1 cellular context compared by ENCODE assay signal in genomic region chr17:40113110-40113960, GRCh38.
TF ChIP-seq lines count a peak whose summit lies in the region.

No MANE protein-coding gene starts in this region.

TF ChIP-seq in A549, 52 proteins besides CTCF, POLR2A, EP300 and RAD21 (continued from another document):
- TF ChIP-seq CEBPB (IDR thresholded peaks at IDR 0.05) = peak in 1 of 2 experiments; percentile 30; a peak in 2 of 4 replicates
- no peak for TF ChIP-seq ELK1 (IDR thresholded peaks at IDR 0.05; ENCODE audit: low read depth, low read length)
- no peak for TF ChIP-seq ZC3H11A (IDR thresholded peaks at IDR 0.05)
- TF ChIP-seq NPAS2 (CRISPR knock-in tag; IDR thresholded peaks at IDR 0.05; ENCODE audit: borderline replicate concordance) = peak; percentile 80
- TF ChIP-seq RNF2 (IDR thresholded peaks at IDR 0.05; ENCODE audit: borderline replicate concordance, low read depth) = no peak
- TF ChIP-seq HOXB13 (CRISPR knock-in tag; IDR thresholded peaks at IDR 0.05; ENCODE audit: low read depth) = 0 out of 2 replicates have a peak, but pooled peaks have one; percentile 45
- TF ChIP-seq ZNF302 (CRISPR knock-in tag; IDR thresholded peaks at IDR 0.05) = peak; percentile 60; the same call in 1 of the 2 replicates
- no peak for TF ChIP-seq REST (IDR thresholded peaks at IDR 0.05)
- TF ChIP-seq NFE2L2 (conservative IDR thresholded peaks at IDR 0.05; ENCODE audit: low read length) = no peak
- TF ChIP-seq KDM1A (IDR thresholded peaks at IDR 0.05; ENCODE audit: low read depth) = no peak
- TF ChIP-seq CHD2 (IDR thresholded peaks at IDR 0.05; ENCODE audit: low read length, partially characterized antibody) = peak; percentile 28
- peak; percentile 93 for TF ChIP-seq E2F6 (IDR thresholded peaks at IDR 0.05; ENCODE audit: borderline replicate concordance, low read depth)
- no peak for TF ChIP-seq RCOR1 (IDR thresholded peaks at IDR 0.05; ENCODE audit: low read depth, low read length)
- TF ChIP-seq, protein P1, sequence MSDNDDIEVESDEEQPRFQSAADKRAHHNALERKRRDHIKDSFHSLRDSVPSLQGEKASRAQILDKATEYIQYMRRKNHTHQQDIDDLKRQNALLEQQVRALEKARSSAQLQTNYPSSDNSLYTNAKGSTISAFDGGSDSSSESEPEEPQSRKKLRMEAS (IDR thresholded peaks at IDR 0.05) = peak; percentile 100
- TF ChIP-seq, protein P2, sequence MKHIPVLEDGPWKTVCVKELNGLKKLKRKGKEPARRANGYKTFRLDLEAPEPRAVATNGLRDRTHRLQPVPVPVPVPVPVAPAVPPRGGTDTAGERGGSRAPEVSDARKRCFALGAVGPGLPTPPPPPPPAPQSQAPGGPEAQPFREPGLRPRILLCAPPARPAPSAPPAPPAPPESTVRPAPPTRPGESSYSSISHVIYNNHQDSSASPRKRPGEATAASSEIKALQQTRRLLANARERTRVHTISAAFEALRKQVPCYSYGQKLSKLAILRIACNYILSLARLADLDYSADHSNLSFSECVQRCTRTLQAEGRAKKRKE (CRISPR knock-in tag; IDR thresholded peaks at IDR 0.05; ENCODE audit: low read depth) = peak; percentile 66
- TF ChIP-seq JUN (IDR thresholded peaks at IDR 0.05) = peak; percentile 60 to 86; a peak in 3 of 5 replicates
- peak; percentile 99 for TF ChIP-seq MYC (IDR thresholded peaks at IDR 0.05; ENCODE audit: borderline replicate concordance, low read length)
- no peak for TF ChIP-seq RARB (CRISPR knock-in tag; IDR thresholded peaks at IDR 0.05)
- TF ChIP-seq HDAC2 (IDR thresholded peaks at IDR 0.05) = no peak
- TF ChIP-seq MAZ (IDR thresholded peaks at IDR 0.05; ENCODE audit: borderline replicate concordance, low read depth, low read length) = no peak
- no peak for TF ChIP-seq ZFP36 (IDR thresholded peaks at IDR 0.05; ENCODE audit: borderline replicate concordance, partially characterized antibody)
- no peak for TF ChIP-seq NR3C1 (IDR thresholded peaks at IDR 0.05)
- TF ChIP-seq, protein P3, sequence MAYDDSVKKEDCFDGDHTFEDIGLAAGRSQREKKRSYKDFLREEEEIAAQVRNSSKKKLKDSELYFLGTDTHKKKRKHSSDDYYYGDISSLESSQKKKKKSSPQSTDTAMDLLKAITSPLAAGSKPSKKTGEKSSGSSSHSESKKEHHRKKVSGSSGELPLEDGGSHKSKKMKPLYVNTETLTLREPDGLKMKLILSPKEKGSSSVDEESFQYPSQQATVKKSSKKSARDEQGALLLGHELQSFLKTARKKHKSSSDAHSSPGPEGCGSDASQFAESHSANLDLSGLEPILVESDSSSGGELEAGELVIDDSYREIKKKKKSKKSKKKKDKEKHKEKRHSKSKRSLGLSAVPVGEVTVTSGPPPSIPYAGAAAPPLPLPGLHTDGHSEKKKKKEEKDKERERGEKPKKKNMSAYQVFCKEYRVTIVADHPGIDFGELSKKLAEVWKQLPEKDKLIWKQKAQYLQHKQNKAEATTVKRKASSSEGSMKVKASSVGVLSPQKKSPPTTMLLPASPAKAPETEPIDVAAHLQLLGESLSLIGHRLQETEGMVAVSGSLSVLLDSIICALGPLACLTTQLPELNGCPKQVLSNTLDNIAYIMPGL (CRISPR knock-in tag; IDR thresholded peaks at IDR 0.05; ENCODE audit: borderline replicate concordance) = no peak; the same call in 1 of the 2 replicates
- peak; percentile 29; the same call in 1 of the 2 replicates for TF ChIP-seq FOXS1 (CRISPR knock-in tag; IDR thresholded peaks at IDR 0.05)
- no peak for TF ChIP-seq SREBF2 (IDR thresholded peaks at IDR 0.05)
- TF ChIP-seq BHLHE40 (IDR thresholded peaks at IDR 0.05; ENCODE audit: low read depth, low read length) = no peak
- TF ChIP-seq GATA3 (IDR thresholded peaks at IDR 0.05; ENCODE audit: borderline replicate concordance) = peak; percentile 28; the same call in 1 of the 2 replicates
- TF ChIP-seq HEYL (CRISPR knock-in tag; IDR thresholded peaks at IDR 0.05) = no peak
- TF ChIP-seq, protein P4, sequence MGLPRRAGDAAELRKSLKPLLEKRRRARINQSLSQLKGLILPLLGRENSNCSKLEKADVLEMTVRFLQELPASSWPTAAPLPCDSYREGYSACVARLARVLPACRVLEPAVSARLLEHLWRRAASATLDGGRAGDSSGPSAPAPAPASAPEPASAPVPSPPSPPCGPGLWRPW (IDR thresholded peaks at IDR 0.05) = no peak
- TF ChIP-seq, protein P5, sequence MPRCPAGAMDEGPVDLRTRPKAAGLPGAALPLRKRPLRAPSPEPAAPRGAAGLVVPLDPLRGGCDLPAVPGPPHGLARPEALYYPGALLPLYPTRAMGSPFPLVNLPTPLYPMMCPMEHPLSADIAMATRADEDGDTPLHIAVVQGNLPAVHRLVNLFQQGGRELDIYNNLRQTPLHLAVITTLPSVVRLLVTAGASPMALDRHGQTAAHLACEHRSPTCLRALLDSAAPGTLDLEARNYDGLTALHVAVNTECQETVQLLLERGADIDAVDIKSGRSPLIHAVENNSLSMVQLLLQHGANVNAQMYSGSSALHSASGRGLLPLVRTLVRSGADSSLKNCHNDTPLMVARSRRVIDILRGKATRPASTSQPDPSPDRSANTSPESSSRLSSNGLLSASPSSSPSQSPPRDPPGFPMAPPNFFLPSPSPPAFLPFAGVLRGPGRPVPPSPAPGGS (IDR thresholded peaks at IDR 0.05) = 0 out of 3 replicates have a peak, but pooled peaks have one; percentile 68
- no peak for TF ChIP-seq MAFK (IDR thresholded peaks at IDR 0.05; ENCODE audit: partially characterized antibody)
- no peak for TF ChIP-seq POLR2AphosphoS2 (conservative IDR thresholded peaks at IDR 0.05; ENCODE audit: low read length)
- TF ChIP-seq EHMT2 (IDR thresholded peaks at IDR 0.05; ENCODE audit: low read depth) = no peak
- TF ChIP-seq KDM5A (IDR thresholded peaks at IDR 0.05) = no peak
- no peak for TF ChIP-seq FOSB (CRISPR knock-in tag; IDR thresholded peaks at IDR 0.05)
- TF ChIP-seq SMC3 (IDR thresholded peaks at IDR 0.05) = peak; percentile 84; the same call in 1 of the 3 replicates
- no peak for TF ChIP-seq PHF8 (IDR thresholded peaks at IDR 0.05; ENCODE audit: borderline replicate concordance, low read depth)
- TF ChIP-seq RFX5 (IDR thresholded peaks at IDR 0.05) = 0 out of 2 replicates have a peak, but pooled peaks have one; percentile 31
- no peak for TF ChIP-seq FOSL2 (IDR thresholded peaks at IDR 0.05)
- TF ChIP-seq FOSL2 (CRISPR knock-in tag; IDR thresholded peaks at IDR 0.05) = no peak
- TF ChIP-seq, protein P6, sequence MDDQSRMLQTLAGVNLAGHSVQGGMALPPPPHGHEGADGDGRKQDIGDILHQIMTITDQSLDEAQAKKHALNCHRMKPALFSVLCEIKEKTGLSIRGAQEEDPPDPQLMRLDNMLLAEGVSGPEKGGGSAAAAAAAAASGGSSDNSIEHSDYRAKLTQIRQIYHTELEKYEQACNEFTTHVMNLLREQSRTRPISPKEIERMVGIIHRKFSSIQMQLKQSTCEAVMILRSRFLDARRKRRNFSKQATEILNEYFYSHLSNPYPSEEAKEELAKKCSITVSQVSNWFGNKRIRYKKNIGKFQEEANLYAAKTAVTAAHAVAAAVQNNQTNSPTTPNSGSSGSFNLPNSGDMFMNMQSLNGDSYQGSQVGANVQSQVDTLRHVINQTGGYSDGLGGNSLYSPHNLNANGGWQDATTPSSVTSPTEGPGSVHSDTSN (IDR thresholded peaks at IDR 0.05) = peak; percentile 64; the same call in 1 of the 2 replicates
- no peak for TF ChIP-seq TFCP2L1 (CRISPR knock-in tag; IDR thresholded peaks at IDR 0.05)
- TF ChIP-seq CBX2 (IDR thresholded peaks at IDR 0.05; ENCODE audit: borderline replicate concordance, low read depth) = no peak
- peak; percentile 66; the same call in 1 of the 2 replicates for TF ChIP-seq ZSCAN20 (CRISPR knock-in tag; IDR thresholded peaks at IDR 0.05)
- no peak for TF ChIP-seq JUNB (IDR thresholded peaks at IDR 0.05)
- TF ChIP-seq EHF (CRISPR knock-in tag; IDR thresholded peaks at IDR 0.05) = peak; percentile 74
